9 cellular contexts compared by ENCODE assay signal in genomic region chr3:53170325-53171108, GRCh38. TPM values are rescaled to one million over a fixed set of nuclear protein-coding genes. Genes with fewer than 3 reads are reported as not detected.
DNase-seq lines count a peak whose midpoint lies in the region; ATAC-seq and TF ChIP-seq lines count a peak whose summit lies in the region.
"Had no signal": no experiment of that assay in that cellular context is flagged by ENCODE, and none has a peak within 500 bp of the region (broad histone marks: within the 10 kb centered on the region; RNA-seq: fewer than 3 reads in every experiment).

No MANE protein-coding gene starts in this region.

- intact Hi-C loops in mucosa of descending colon (cut with DNase I, micrococcal nuclease): no loop called here

- H3K9me3 Mint-ChIP-seq in T-helper 1 cell treated with Interleukin-12 subunit alpha and Interleukin-12 subunit beta and Interleukin-4 antibody, amounts not matched to agents 30 μg/mL and 1 μg/mL, for 36 hours: no peaks in the 10 kb centered on the region

- peak overlapping the region; percentile 64 for H3K27ac Mint-ChIP-seq in T-helper 1 cell treated with Interleukin-12 subunit alpha and Interleukin-12 subunit beta and Interleukin-4 antibody, amounts not matched to agents 30 μg/mL and 1 μg/mL, for 36 hours

- H3K27me3 Mint-ChIP-seq in T-helper 1 cell treated with Interleukin-12 subunit alpha and Interleukin-12 subunit beta and Interleukin-4 antibody, amounts not matched to agents 30 μg/mL and 1 μg/mL, for 36 hours (ENCODE audit: low read depth): no peaks in the 10 kb centered on the region

- POLR2A ChIA-PET in GM10248 (lab: Yijun Ruan, JAX): interaction anchor here (0.6 kb wide), 1 partner anchor 1115 kb away, joined by 3 read pairs; no protein-coding TSS in a partner anchor

- peaks cover 22% of the 10 kb centered on the region for H3K4me1 ChIP-seq in mucosa of descending colon (ENCODE audit: low read depth)

- TF ChIP-seq CTCF in GM10248 (IDR thresholded peaks at IDR 0.05; ENCODE audit: control extremely low read depth, extremely low read depth, low read depth, missing control alignments) (no peak), mucosa of descending colon (IDR thresholded peaks at IDR 0.05) (no peak)

- peaks cover 44% of the 10 kb centered on the region for H3K4me1 Mint-ChIP-seq in T-helper 1 cell treated with Interleukin-12 subunit alpha and Interleukin-12 subunit beta and Interleukin-4 antibody, amounts not matched to agents 30 μg/mL and 1 μg/mL, for 36 hours (ENCODE audit: low read depth)

- ATAC-seq in GM21786 (IDR thresholded peaks at IDR 0.05; ENCODE audit: unreplicated experiment): peak; percentile 37
- ATAC-seq in mucosa of descending colon: peak; percentile 58
- ATAC-seq in HG02840 (IDR thresholded peaks at IDR 0.05; ENCODE audit: low FRiP score, unreplicated experiment): no peak

- no peaks in the 10 kb centered on the region for H3K9me3 ChIP-seq in mucosa of descending colon

- H3K4me3 Mint-ChIP-seq in T-helper 1 cell treated with Interleukin-12 subunit alpha and Interleukin-12 subunit beta and Interleukin-4 antibody, amounts not matched to agents 30 μg/mL and 1 μg/mL, for 36 hours: no peak overlapping the region

- no peaks in the 10 kb centered on the region for H3K36me3 ChIP-seq in mucosa of descending colon (ENCODE audit: low read depth)

- DNase-seq in GM10248 (ENCODE audit: extremely low spot score) (peak; percentile 78), mucosa of descending colon (peak in 1 of 3 donors; percentile 63), NCI-H1092 (lab: John Stamatoyannopoulos, UW) (no peak), HPDE6-E6E7 (ENCODE audit: extremely low spot score) (no peak)
- no peak for DNase-seq in activated effector memory CD4-positive, alpha-beta T cell treated with Interleukin-2 at 50 U/mL for 16 hours
- DNase-seq: SHP77 had no signal

- H3K4me3 ChIP-seq in mucosa of descending colon: no peak overlapping the region

- peaks cover 4% of the 10 kb centered on the region for H3K36me3 Mint-ChIP-seq in T-helper 1 cell treated with Interleukin-12 subunit alpha and Interleukin-12 subunit beta and Interleukin-4 antibody, amounts not matched to agents 30 μg/mL and 1 μg/mL, for 36 hours (ENCODE audit: low read depth)

- CTCF ChIA-PET in GM10248 (lab: Yijun Ruan, JAX): interaction anchor here (0.8 to 10.7 kb wide), 11 partner anchors 10 to 56 kb away, joined by 3 to 66 read pairs (median 5); partner anchors contain the start of gene PRKCD

RNA-seq across cellular contexts. Expression of gene PRKCD, which starts 9.5 kb away (rescaled TPM):
- 10 to 100 TPM; 46.8 to 87.9 (median 83.4) TPM for total RNA-seq in mucosa of descending colon

RNA-seq across cellular contexts. Expression of gene RFT1, which starts 40.3 kb away (rescaled TPM):
- 10 to 100 TPM; 14.7 to 18.7 (median 15.2) TPM for total RNA-seq in mucosa of descending colon
